Comparison of ENCODE assay signal across 27 cellular contexts in the genomic region with DNA sequence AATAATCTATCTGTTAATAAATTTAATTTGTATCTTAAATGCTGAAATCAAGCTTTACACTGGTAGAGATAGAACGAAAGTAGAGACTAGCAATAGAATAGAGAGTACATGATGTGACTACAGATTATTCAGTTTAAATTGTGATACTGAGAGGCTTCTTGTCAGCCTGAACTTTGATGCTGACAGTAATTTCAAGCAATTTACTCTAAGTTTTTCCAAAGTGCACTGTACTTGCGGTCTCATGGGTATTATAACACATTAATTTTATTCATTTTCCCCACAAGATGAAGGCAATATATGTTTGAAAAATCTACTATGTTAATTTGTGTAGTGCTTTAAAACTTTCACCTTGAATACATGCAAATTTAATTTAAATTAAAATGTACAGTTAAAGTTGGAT.
DNase-seq lines count a peak whose midpoint lies in the region; ATAC-seq, FAIRE-seq and TF ChIP-seq lines count a peak whose summit lies in the region.
"Had no signal": no experiment of that assay in that cellular context is flagged by ENCODE, and none has a peak within 500 bp of the region (broad histone marks: within the 10 kb centered on the region; RNA-seq: fewer than 3 reads in every experiment).

No MANE protein-coding gene starts in this region.

- no peaks in the 10 kb centered on the region for H4K20me1 ChIP-seq in neural cell (ENCODE audit: insufficient read depth)

- no peak overlapping the region for H3K4me2 ChIP-seq in neural cell (ENCODE audit: low read length)

- H3K79me2 ChIP-seq in neural cell (replicated peaks; ENCODE audit: insufficient read depth, low read length): no peaks in the 10 kb centered on the region

- no peak for TF ChIP-seq RAD21 in neural cell (conservative IDR thresholded peaks at IDR 0.05)

- H3K9me3 Mint-ChIP-seq in brain: peaks cover 0 to 3% (median 0%) of the 10 kb centered on the region in 5 experiments

- peak overlapping the region in 1 of 5 experiments; percentile 49 for H3K27ac Mint-ChIP-seq in brain
- H3K27ac Mint-ChIP-seq: CD4-positive, alpha-beta memory T cell had no signal

- H3K9me2 ChIP-seq in neural cell (ENCODE audit: insufficient read depth, low read length): no peaks in the 10 kb centered on the region

- peaks cover 3% of the 10 kb centered on the region for H3K27me3 Mint-ChIP-seq in brain
- H3K27me3 Mint-ChIP-seq: CD4-positive, alpha-beta memory T cell had no signal

- no peaks in the 10 kb centered on the region for H3K36me3 ChIP-seq in HUES64 (ENCODE audit: insufficient read depth, low read length)
- no peaks in the 10 kb centered on the region for H3K36me3 ChIP-seq in neural cell (ENCODE audit: insufficient read depth, low read length)
- H3K36me3 ChIP-seq in pancreas: no peaks in the 10 kb centered on the region

- DNase-seq in pancreas (no peak), SIG-M5 (lab: John Stamatoyannopoulos, UW) (no peak), RCC 7860 (ENCODE audit: low spot score) (no peak)
- DNase-seq: C1 segment of cervical spinal cord; CD4-positive, alpha-beta memory T cell; COR-L47; DMS79; EL; GDM1; HCEC 1CT; MV-4-11; NCI-H1105; NCI-H1436 treated with DMSO at 0.1 percent for 48 hours; NCI-H187 treated with DMSO at 0.1 percent for 48 hours; NCI-H510A; NCI-H69; SHP77 treated with DMSO at 0.1 percent for 48 hours; SW 1271 had no signal

- ATAC-seq in pancreas (no peak), HG02623 (IDR thresholded peaks at IDR 0.05; ENCODE audit: unreplicated experiment) (no peak)
- ATAC-seq: GM12878, K562, Panc1 had no signal

- H3K9me3 ChIP-seq in HUES64 (ENCODE audit: insufficient read depth, low read depth, low read length) (no peaks in the 10 kb centered on the region), neural cell (ENCODE audit: low read length) (no peaks in the 10 kb centered on the region), pancreas (peaks cover 0 to 5% (median 0%) of the 10 kb centered on the region in 4 donors)

- H3K9ac ChIP-seq in HUES64 (ENCODE audit: low read depth, low read length) (no peak overlapping the region), neural cell (ENCODE audit: low read length) (no peak overlapping the region)

- H3K4me3 Mint-ChIP-seq in brain: peak overlapping the region in 4 of 5 experiments; percentile 70 to 89 (median 83)
- H3K4me3 Mint-ChIP-seq: CD4-positive, alpha-beta memory T cell had no signal

- intact Hi-C loops in pancreas (cut with DNase I): no loop called here

- H3K27ac ChIP-seq in HUES64 (ENCODE audit: low read depth, low read length): no peak overlapping the region
- H3K27ac ChIP-seq in neural cell (ENCODE audit: low read length): peak overlapping the region; percentile 64
- no peak overlapping the region for H3K27ac ChIP-seq in pancreas
- H3K27ac ChIP-seq: SK-N-MC had no signal

- 100% methylated on average over 2 of the region's 2 CpGs for WGBS in HUES64
- WGBS in pancreas, 2 donors: 71 to 89% methylated on average over 2 of the region's 2 CpGs

- no peak overlapping the region for H2AFZ ChIP-seq in neural cell (ENCODE audit: low read depth, low read length)

- no peaks in the 10 kb centered on the region for H3F3A ChIP-seq in neural cell (ENCODE audit: insufficient read depth, low read length, poor library complexity, severe bottlenecking)

- FAIRE-seq in pancreas (lab: Jason Lieb, UNC) (no peak), RCC 7860 (lab: Jason Lieb, UNC) (no peak)
- FAIRE-seq: GM12878, H1, K562 had no signal

- peaks cover 30% of the 10 kb centered on the region for H3K4me1 Mint-ChIP-seq in brain
- H3K4me1 Mint-ChIP-seq: CD4-positive, alpha-beta memory T cell had no signal

- H3K36me3 Mint-ChIP-seq in brain: no peaks in the 10 kb centered on the region
- H3K36me3 Mint-ChIP-seq: CD4-positive, alpha-beta memory T cell had no signal

- H3K27me3 ChIP-seq in HUES64 (ENCODE audit: insufficient read depth, low read length) (no peaks in the 10 kb centered on the region), neural cell (ENCODE audit: insufficient read depth, low read depth, low read length) (no peaks in the 10 kb centered on the region), pancreas (no peaks in the 10 kb centered on the region)

- TF ChIP-seq CTCF in brain (conservative IDR thresholded peaks at IDR 0.05) (no peak), neural cell (IDR thresholded peaks at IDR 0.05; ENCODE audit: poor library complexity, severe bottlenecking) (no peak), pancreas (IDR thresholded peaks at IDR 0.05) (no peak)

- H3K4me3 ChIP-seq in HUES64 (ENCODE audit: low read length) (peak overlapping the region; percentile 71; the same call in 1 of the 2 replicates), neural cell (ENCODE audit: low read length) (peak overlapping the region; percentile 49), pancreas (no peak overlapping the region)
- H3K4me3 ChIP-seq: GM12878, K562, SK-N-MC had no signal

- H3K4me1 ChIP-seq in HUES64 (ENCODE audit: insufficient read depth, low read length) (peaks cover 27% of the 10 kb centered on the region; the same call in 1 of the 2 replicates), pancreas (no peaks in the 10 kb centered on the region)

- peak; percentile 93 for TF ChIP-seq EP300 in neural cell (conservative IDR thresholded peaks at IDR 0.05; ENCODE audit: poor library complexity, severe bottlenecking)

TF ChIP-seq in neural cell, 6 proteins besides CTCF, POLR2A, EP300 and RAD21:
- TF ChIP-seq POLR2AphosphoS5 (IDR thresholded peaks at IDR 0.05) (peak; percentile 69), TAF1 (IDR thresholded peaks at IDR 0.05; ENCODE audit: low read depth) (no peak)
- TF ChIP-seq, protein P1, sequence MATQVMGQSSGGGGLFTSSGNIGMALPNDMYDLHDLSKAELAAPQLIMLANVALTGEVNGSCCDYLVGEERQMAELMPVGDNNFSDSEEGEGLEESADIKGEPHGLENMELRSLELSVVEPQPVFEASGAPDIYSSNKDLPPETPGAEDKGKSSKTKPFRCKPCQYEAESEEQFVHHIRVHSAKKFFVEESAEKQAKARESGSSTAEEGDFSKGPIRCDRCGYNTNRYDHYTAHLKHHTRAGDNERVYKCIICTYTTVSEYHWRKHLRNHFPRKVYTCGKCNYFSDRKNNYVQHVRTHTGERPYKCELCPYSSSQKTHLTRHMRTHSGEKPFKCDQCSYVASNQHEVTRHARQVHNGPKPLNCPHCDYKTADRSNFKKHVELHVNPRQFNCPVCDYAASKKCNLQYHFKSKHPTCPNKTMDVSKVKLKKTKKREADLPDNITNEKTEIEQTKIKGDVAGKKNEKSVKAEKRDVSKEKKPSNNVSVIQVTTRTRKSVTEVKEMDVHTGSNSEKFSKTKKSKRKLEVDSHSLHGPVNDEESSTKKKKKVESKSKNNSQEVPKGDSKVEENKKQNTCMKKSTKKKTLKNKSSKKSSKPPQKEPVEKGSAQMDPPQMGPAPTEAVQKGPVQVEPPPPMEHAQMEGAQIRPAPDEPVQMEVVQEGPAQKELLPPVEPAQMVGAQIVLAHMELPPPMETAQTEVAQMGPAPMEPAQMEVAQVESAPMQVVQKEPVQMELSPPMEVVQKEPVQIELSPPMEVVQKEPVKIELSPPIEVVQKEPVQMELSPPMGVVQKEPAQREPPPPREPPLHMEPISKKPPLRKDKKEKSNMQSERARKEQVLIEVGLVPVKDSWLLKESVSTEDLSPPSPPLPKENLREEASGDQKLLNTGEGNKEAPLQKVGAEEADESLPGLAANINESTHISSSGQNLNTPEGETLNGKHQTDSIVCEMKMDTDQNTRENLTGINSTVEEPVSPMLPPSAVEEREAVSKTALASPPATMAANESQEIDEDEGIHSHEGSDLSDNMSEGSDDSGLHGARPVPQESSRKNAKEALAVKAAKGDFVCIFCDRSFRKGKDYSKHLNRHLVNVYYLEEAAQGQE (IDR thresholded peaks at IDR 0.05; ENCODE audit: borderline replicate concordance): peak; percentile 71

Comparison
In these comparisons a context has a peak if more than half of its experiments do, and no peak if none do; other contexts are left out.
1. H3K4me3 ChIP-seq: peak in HUES64 (single experiment) and neural cell (single experiment); none in pancreas (0 of 4).